ENCODE assay signal across 24 cellular contexts in genomic region chr1:83985048-83985447, GRCh38.
"Had no signal": no experiment of that assay in that cellular context is flagged by ENCODE, and none has a peak within 500 bp of the region (broad histone marks: within the 10 kb centered on the region; RNA-seq: fewer than 3 reads in every experiment).

No MANE protein-coding gene starts in this region.

- H3K4me3 ChIP-seq: heart right ventricle, lower lobe of right lung, neural progenitor cell, right atrium auricular region, skin epidermis, spleen, tibial nerve, upper lobe of left lung, vagina had no signal

- FAIRE-seq: keratinocyte had no signal

- H3K27me3 ChIP-seq: heart right ventricle, neural progenitor cell, neutrophil, right atrium auricular region, spleen, tibial nerve, upper lobe of left lung, vagina had no signal

- H3K4me1 ChIP-seq: heart right ventricle, lower lobe of right lung, neural progenitor cell, right atrium auricular region, spleen, tibial nerve, upper lobe of left lung, vagina had no signal

- DNase-seq: heart right ventricle; hippocampal formation; kidney glomerular epithelial cell; left ventricle myocardium superior; lower lobe of right lung; mammary epithelial cell; mesenchymal stem cell; naive B cell; natural killer cell; nephron progenitor cell; occipital lobe; spleen; stimulated activated CD4-positive, alpha-beta T cell treated with anti-CD3 and anti-CD28 coated beads, Interleukin-4, amount 100 ng/mL, for 24 hours; stimulated activated naive CD4-positive, alpha-beta T cell; upper lobe of left lung had no signal

- H3K27ac ChIP-seq: heart right ventricle, lower lobe of right lung, neural progenitor cell, neutrophil, right atrium auricular region, skin epidermis, spleen, tibial nerve, upper lobe of left lung, vagina had no signal

- H3K9me3 ChIP-seq: neutrophil, vagina had no signal

- ATAC-seq: heart right ventricle; left ventricle myocardium superior; lower lobe of right lung; sciatic nerve; stimulated activated effector memory CD8-positive, alpha-beta T cell treated with anti-CD3 and anti-CD28 coated beads, Interleukin-12 subunit alpha, Interleukin-12 subunit beta, amount 100 ng/mL, for 72 hours had no signal

- H3K36me3 ChIP-seq: heart right ventricle, lower lobe of right lung, neutrophil, right atrium auricular region, spleen, tibial nerve, upper lobe of left lung, vagina had no signal
